ENCODE assay signal across 24 cellular contexts in the genomic region with DNA sequence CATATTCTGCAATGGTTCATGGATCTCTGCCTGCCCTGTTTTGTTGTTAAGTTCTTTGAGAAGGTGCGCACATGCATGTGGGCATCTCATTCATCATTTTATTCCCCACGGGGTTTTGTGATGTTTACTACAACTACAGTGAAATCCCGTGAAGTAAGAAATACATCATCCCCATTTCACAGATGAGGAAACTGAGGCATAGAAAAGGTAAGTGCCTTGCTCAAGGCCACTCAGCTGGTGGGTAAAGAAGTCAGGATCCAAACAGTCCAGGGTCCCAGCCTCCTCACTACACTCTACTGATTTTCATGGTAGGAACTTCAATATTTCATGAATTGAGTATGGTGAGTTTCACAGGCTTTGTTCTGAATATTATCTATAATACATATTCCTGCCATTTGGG.
"Had no signal": no experiment of that assay in that cellular context is flagged by ENCODE, and none has a peak within 500 bp of the region (broad histone marks: within the 10 kb centered on the region; RNA-seq: fewer than 3 reads in every experiment).

No MANE protein-coding gene starts in this region.

- H3K4me3 ChIP-seq: hepatocyte, left ventricle myocardium inferior, lung, pancreas, prostate gland, sigmoid colon, spleen, suprapubic skin, thoracic aorta, tibial artery, uterus had no signal

- DNase-seq: islet precursor cell; left ventricle myocardium inferior; naive thymus-derived CD8-positive, alpha-beta T cell; nucleus accumbens; pancreas; posterior cingulate gyrus; right cardiac atrium; sigmoid colon; small intestine; spleen; stimulated activated CD4-positive, alpha-beta T cell treated with anti-CD3 and anti-CD28 coated beads, Interleukin-4, amount 100 ng/mL, for 24 hours; stimulated activated naive CD4-positive, alpha-beta T cell; tibial artery; trophoblast cell; uterus had no signal

- H3K27ac Mint-ChIP-seq: naive thymus-derived CD8-positive, alpha-beta T cell; nephron; stimulated activated effector memory CD8-positive, alpha-beta T cell treated with anti-CD3 and anti-CD28 coated beads, Interleukin-12 subunit alpha, Interleukin-12 subunit beta, amount 100 ng/mL, for 72 hours; stimulated activated naive CD8-positive, alpha-beta T cell treated with anti-CD3 and anti-CD28 coated beads, Interleukin-15, Interleukin-2, amounts not matched to agents 100 ng/mL and 50 ng/mL, for 24 hours had no signal

- H3K79me2 ChIP-seq: hepatocyte had no signal

- H3K27me3 ChIP-seq: hepatocyte, sigmoid colon, suprapubic skin, tibial artery, uterus had no signal

- H3K9me3 ChIP-seq: left ventricle myocardium inferior, pancreas, prostate gland, sigmoid colon, spleen, suprapubic skin, thoracic aorta, tibial artery, uterus had no signal

- H3K36me3 Mint-ChIP-seq: stimulated activated effector memory CD8-positive, alpha-beta T cell treated with anti-CD3 and anti-CD28 coated beads, Interleukin-12 subunit alpha, Interleukin-12 subunit beta, amount 100 ng/mL, for 72 hours had no signal

- H3K4me3 Mint-ChIP-seq: naive thymus-derived CD8-positive, alpha-beta T cell; nephron; neural crest cell; stimulated activated effector memory CD8-positive, alpha-beta T cell treated with anti-CD3 and anti-CD28 coated beads, Interleukin-12 subunit alpha, Interleukin-12 subunit beta, amount 100 ng/mL, for 72 hours; stimulated activated naive CD8-positive, alpha-beta T cell treated with anti-CD3 and anti-CD28 coated beads, Interleukin-15, Interleukin-2, amounts not matched to agents 100 ng/mL and 50 ng/mL, for 24 hours had no signal

- ATAC-seq: naive thymus-derived CD8-positive, alpha-beta T cell; pancreas; right cardiac atrium; stimulated activated effector memory CD8-positive, alpha-beta T cell treated with anti-CD3 and anti-CD28 coated beads, Interleukin-12 subunit alpha, Interleukin-12 subunit beta, amount 100 ng/mL, for 72 hours had no signal

- H3K27ac ChIP-seq: hepatocyte, left ventricle myocardium inferior, pancreas, prostate gland, sigmoid colon, spleen, suprapubic skin, thoracic aorta, tibial artery, uterus had no signal

- H3K36me3 ChIP-seq: left ventricle myocardium inferior, pancreas, prostate gland, sigmoid colon, spleen, suprapubic skin, thoracic aorta, tibial artery, uterus had no signal

- H3K4me1 ChIP-seq: left ventricle myocardium inferior, pancreas, prostate gland, sigmoid colon, spleen, tibial artery, uterus had no signal

- H2AFZ ChIP-seq: hepatocyte had no signal

- H3K4me1 Mint-ChIP-seq: neural crest cell had no signal

- H3K9me3 Mint-ChIP-seq: stimulated activated effector memory CD8-positive, alpha-beta T cell treated with anti-CD3 and anti-CD28 coated beads, Interleukin-12 subunit alpha, Interleukin-12 subunit beta, amount 100 ng/mL, for 72 hours had no signal

- FAIRE-seq: pancreas, small intestine had no signal

- H3K4me2 ChIP-seq: hepatocyte had no signal
